In genomic region chr9:106623558-106623957, GRCh38 we compare ENCODE assay signal across 11 cellular contexts.
"Had no signal": no experiment of that assay in that cellular context is flagged by ENCODE, and none has a peak within 500 bp of the region (broad histone marks: within the 10 kb centered on the region; RNA-seq: fewer than 3 reads in every experiment).

No MANE protein-coding gene starts in this region.

- H3K9me3 Mint-ChIP-seq: GM23338, H9 had no signal

- H3K27ac ChIP-seq: GM23248 had no signal

- H3K4me2 ChIP-seq: GM23338 had no signal

- H3K9ac ChIP-seq: GM23248 had no signal

- DNase-seq: GM23248, GOT3, H7, H9, HCEC 1CT, HFFc6 had no signal

- FAIRE-seq: H1, H54 had no signal

- ATAC-seq: GM23338, HCT116 had no signal

- H3K9me3 ChIP-seq: HAP-1 had no signal

- H3K4me3 ChIP-seq: GM23248, GM23338, HAP-1 had no signal

- H3K4me3 Mint-ChIP-seq: GM23338, H9, HFFc6 had no signal

- H3K27ac Mint-ChIP-seq: GM23338, H9, HFFc6 had no signal

- H2AFZ ChIP-seq: GM23248, GM23338 had no signal

- H3K4me1 ChIP-seq: HAP-1 had no signal

- H3K36me3 ChIP-seq: HAP-1 had no signal
